In the genomic region with DNA sequence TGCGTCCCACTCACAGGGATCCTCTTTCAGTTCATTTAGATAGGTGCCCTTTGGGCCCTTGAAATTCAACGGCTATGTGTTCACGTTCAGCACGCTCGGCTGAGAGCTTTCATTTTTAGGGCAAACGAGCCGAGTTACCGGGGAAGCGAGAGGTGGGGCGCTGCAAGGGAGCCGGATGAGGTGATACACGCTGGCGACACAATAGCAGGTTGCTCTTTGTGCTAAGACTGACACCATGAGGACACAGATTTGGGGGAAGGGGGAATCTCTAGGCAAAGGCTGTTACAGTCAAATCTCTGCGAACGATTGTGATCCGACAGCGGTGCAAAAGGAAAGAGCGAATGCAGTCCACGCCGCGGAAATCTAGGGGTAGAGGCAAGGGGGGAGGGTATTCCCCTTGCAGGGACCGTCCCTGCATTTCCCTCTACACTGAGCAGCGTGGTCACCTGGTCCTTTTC, we compare ENCODE assay signal across 8 cellular contexts. TPM values are rescaled to one million over a fixed set of nuclear protein-coding genes. Genes with fewer than 3 reads are reported as not detected.
DNase-seq lines count a peak whose midpoint lies in the region; ATAC-seq and TF ChIP-seq lines count a peak whose summit lies in the region.

No MANE protein-coding gene starts in this region.

- no peaks in the 10 kb centered on the region for H3K36me3 ChIP-seq in SJCRH30
- H3K36me3 ChIP-seq in urinary bladder (ENCODE audit: insufficient read depth): no peaks in the 10 kb centered on the region

- H3K4me1 ChIP-seq in SJCRH30 (no peaks in the 10 kb centered on the region), mononuclear cell (ENCODE audit: insufficient read depth, low read length) (peaks cover 19% of the 10 kb centered on the region), urinary bladder (ENCODE audit: insufficient read depth) (no peaks in the 10 kb centered on the region)

- no peaks in the 10 kb centered on the region for H3K9me3 ChIP-seq in SJCRH30 (replicated peaks)
- no peaks in the 10 kb centered on the region for H3K9me3 ChIP-seq in mononuclear cell (ENCODE audit: low read depth, low read length)

- WGBS in urinary bladder: under 1% methylated on average over 23 of the region's 23 CpGs

- peak; percentile 23 for ATAC-seq in GM18498 (IDR thresholded peaks at IDR 0.05; ENCODE audit: unreplicated experiment)
- peak; percentile 21 for ATAC-seq in HG03025 (IDR thresholded peaks at IDR 0.05; ENCODE audit: low FRiP score, unreplicated experiment)

- POLR2A ChIA-PET in AG04449 (lab: Yijun Ruan, JAX): interaction anchor here (0.5 to 2.2 kb wide), 15 partner anchors 17 to 527 kb away, joined by 3 to 12 read pairs (median 4); no protein-coding TSS in a partner anchor

- no peak for TF ChIP-seq CTCF in AG04449 (IDR thresholded peaks at IDR 0.05; ENCODE audit: insufficient read depth, low read length, missing control alignments)
- no peak for TF ChIP-seq CTCF in choroid plexus epithelial cell (conservative IDR thresholded peaks at IDR 0.05; ENCODE audit: low read depth, low read length)

- H3K27ac ChIP-seq in SJCRH30 (no peak overlapping the region; the same call in 1 of the 2 replicates), urinary bladder (ENCODE audit: low read depth) (peak overlapping the region; percentile 81)

- H3K27me3 ChIP-seq in SJCRH30: no peaks in the 10 kb centered on the region
- no peaks in the 10 kb centered on the region for H3K27me3 ChIP-seq in mononuclear cell (ENCODE audit: insufficient read depth, low read length)

- DNase-seq in AG04449 (ENCODE audit: low read depth, low spot score) (no peak), SJCRH30 (no peak), choroid plexus epithelial cell (ENCODE audit: low read depth) (no peak), OCI-M2 (lab: John Stamatoyannopoulos, UW; ENCODE audit: unreplicated experiment) (no peak)

- CTCF ChIA-PET in AG04449 (lab: Yijun Ruan, JAX): interaction anchor here (1.8 to 22.0 kb wide), 6 partner anchors 10 to 693 kb away, joined by 4 to 304 read pairs (median 12); no protein-coding TSS in a partner anchor

- H3K4me3 ChIP-seq in AG04449 (ENCODE audit: low read depth, low read length) (peak overlapping the region; percentile 91), SJCRH30 (peak overlapping the region; percentile 87), choroid plexus epithelial cell (ENCODE audit: low read depth, low read length) (peak overlapping the region; percentile 83), mononuclear cell (ENCODE audit: low read length) (peak overlapping the region; percentile 86), urinary bladder (ENCODE audit: low read depth, low read length) (peak overlapping the region; percentile 97)

RNA-seq across cellular contexts. Expression of a gene that starts 0.7 kb away (rescaled TPM):
- 0.02 and 0.18 TPM in 2 replicates for total RNA-seq in SJCRH30 (2014; rRNA removed; shearing (Covaris generic))
- total RNA-seq in mononuclear cell (0.84 TPM), urinary bladder (0.63 TPM)
- polyA plus RNA-seq in urinary bladder: 0.46 TPM

RNA-seq across cellular contexts. Expression of a gene that starts 0.8 kb away (rescaled TPM):
- 20.5 and 21.2 TPM in 2 replicates for total RNA-seq in SJCRH30 (2014; rRNA removed; shearing (Covaris generic))
- total RNA-seq in mononuclear cell (171 TPM), urinary bladder (308 TPM)
- 37.6 TPM for polyA plus RNA-seq in urinary bladder

RNA-seq across cellular contexts. Expression of a gene that starts 44.6 kb away (rescaled TPM):
- total RNA-seq in SJCRH30 (2014; rRNA removed; shearing (Covaris generic)): 26.3 and 28.2 TPM in 2 replicates
- total RNA-seq in mononuclear cell (63.8 TPM), urinary bladder (60.6 TPM)
- 30.7 TPM for polyA plus RNA-seq in urinary bladder
